In the genomic region with DNA sequence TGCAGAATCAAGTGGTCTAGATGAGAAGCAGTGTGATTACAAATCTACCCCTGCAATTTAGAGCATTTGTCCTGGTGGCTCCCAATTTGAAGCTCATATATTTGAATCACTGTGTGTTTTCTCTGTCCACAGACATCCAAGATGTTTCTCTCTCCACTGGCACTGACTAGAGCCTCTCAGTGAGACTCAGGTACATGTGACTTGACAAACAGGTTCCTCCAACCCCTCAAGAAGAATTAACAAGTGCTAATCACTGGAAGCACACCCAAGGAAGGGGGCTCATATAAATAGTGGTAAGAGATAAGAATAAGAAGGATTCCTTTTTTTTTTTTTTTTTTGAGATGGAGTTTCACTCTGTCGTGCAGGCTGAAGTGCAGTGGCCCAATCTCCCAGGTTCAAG, we compare ENCODE assay signal across 30 cellular contexts. TPM values are rescaled to one million over a fixed set of nuclear protein-coding genes. Genes with fewer than 3 reads are reported as not detected.
"Had no signal": no experiment of that assay in that cellular context is flagged by ENCODE, and none has a peak within 500 bp of the region (broad histone marks: within the 10 kb centered on the region; RNA-seq: fewer than 3 reads in every experiment).

No MANE protein-coding gene starts in this region.

- H3K4me1 ChIP-seq: esophagus muscularis mucosa, heart right ventricle, psoas muscle, sigmoid colon, thyroid gland, upper lobe of left lung had no signal

- ATAC-seq: activated CD8-positive, alpha-beta memory T cell treated with anti-CD3 and anti-CD28 coated beads, Interleukin-2, amount 10 ng/mL, durations not matched to agents 7 days and 5 days; activated CD8-positive, alpha-beta T cell treated with anti-CD3 and anti-CD28 coated beads for 36 hours; heart right ventricle; left cardiac atrium; naive thymus-derived CD4-positive, alpha-beta T cell; psoas muscle; stimulated activated memory B cell treated with anti-CD40 and anti-IgM and Interleukin-4, amounts not matched to agents 10 μg/mL and 1 μg/mL and 100 μg/mL, for 72 hours; stimulated activated naive CD8-positive, alpha-beta T cell treated with anti-CD3 and anti-CD28 coated beads, Interleukin-15, amount 100 ng/mL, for 72 hours; T-helper 17 cell had no signal

- H3K9me3 ChIP-seq: esophagus muscularis mucosa, heart right ventricle, ovary, psoas muscle, sigmoid colon, thyroid gland, upper lobe of left lung had no signal

- H3K36me3 ChIP-seq: esophagus muscularis mucosa, heart right ventricle, ovary, sigmoid colon, thyroid gland, upper lobe of left lung had no signal

- H3K27ac ChIP-seq: esophagus muscularis mucosa, heart right ventricle, ovary, psoas muscle, sigmoid colon, thyroid gland, upper lobe of left lung had no signal

- H3K27me3 ChIP-seq: ovary, sigmoid colon, thyroid gland, upper lobe of left lung had no signal

- DNase-seq: activated CD4-positive, alpha-beta T cell treated with anti-CD3 and anti-CD28 coated beads for 1 hour; activated CD4-positive, alpha-beta T cell treated with anti-CD3 and anti-CD28 coated beads, Interleukin-2, amount 10 ng/mL, durations not matched to agents 7 days and 5 days; activated CD8-positive, alpha-beta memory T cell treated with anti-CD3 and anti-CD28 coated beads, Interleukin-2, amount 10 ng/mL, durations not matched to agents 7 days and 5 days; activated CD8-positive, alpha-beta T cell treated with anti-CD3 and anti-CD28 coated beads for 36 hours; activated naive CD8-positive, alpha-beta T cell treated with anti-CD3 and anti-CD28 coated beads, Interleukin-2, amount 10 ng/mL, durations not matched to agents 7 days and 5 days; activated T-cell treated with anti-CD3 and anti-CD28 coated beads, Interleukin-2, amount 50 U/mL, for 48 hours; caudate nucleus; foreskin melanocyte; heart right ventricle; left cardiac atrium; midbrain; naive thymus-derived CD4-positive, alpha-beta T cell; ovary; psoas muscle; sigmoid colon; small intestine; stimulated activated CD4-positive, alpha-beta T cell treated with anti-CD3 and anti-CD28 coated beads, Interleukin-1b, Interleukin-23, amount 100 ng/mL, for 48 hours; stimulated activated CD4-positive, alpha-beta T cell treated with anti-CD3 and anti-CD28 coated beads, Interleukin-4, amount 100 ng/mL, for 4 hours; stimulated activated CD8-positive, alpha-beta memory T cell treated with anti-CD3 and anti-CD28 coated beads, Interleukin-4, amount 100 ng/mL, for 48 hours; stimulated activated naive CD8-positive, alpha-beta T cell treated with anti-CD3 and anti-CD28 coated beads, Interleukin-15, amount 100 ng/mL, for 72 hours; substantia nigra; T-helper 17 cell; T1000; thyroid gland; upper lobe of left lung had no signal

- H3K4me3 ChIP-seq: esophagus muscularis mucosa, heart right ventricle, ovary, psoas muscle, sigmoid colon, thyroid gland, upper lobe of left lung had no signal

RNA-seq across cellular contexts. Expression of a gene that starts 20.5 kb away (rescaled TPM):
- total RNA-seq: activated CD4-positive, alpha-beta T cell treated with anti-CD3 and anti-CD28 coated beads, Interleukin-2, amount 10 ng/mL, durations not matched to agents 7 days and 5 days; activated CD8-positive, alpha-beta memory T cell treated with anti-CD3 and anti-CD28 coated beads, Interleukin-2, amount 10 ng/mL, durations not matched to agents 7 days and 5 days; activated CD8-positive, alpha-beta T cell treated with anti-CD3 and anti-CD28 coated beads for 36 hours; activated naive CD8-positive, alpha-beta T cell treated with anti-CD3 and anti-CD28 coated beads, Interleukin-2, amount 10 ng/mL, durations not matched to agents 7 days and 5 days; activated T-helper 2 cell treated with anti-CD3 and anti-CD28 coated beads, Interferon-gamma antibody, Interleukin-2, Interleukin-4, amounts not matched to agents 10 μg/mL and 5 μg/mL and 100 μg/mL, durations not matched to agents 14 hours and 24 hours and 36 hours; esophagus muscularis mucosa; glomerular endothelial cell; heart right ventricle; left cardiac atrium; liver; naive thymus-derived CD4-positive, alpha-beta T cell; ovary; psoas muscle; sigmoid colon; T-helper 17 cell; thyroid gland; upper lobe of left lung had no signal

RNA-seq across cellular contexts. Expression of a gene that starts 34.4 kb away (rescaled TPM):
- total RNA-seq: activated CD4-positive, alpha-beta T cell treated with anti-CD3 and anti-CD28 coated beads, Interleukin-2, amount 10 ng/mL, durations not matched to agents 7 days and 5 days; activated CD8-positive, alpha-beta memory T cell treated with anti-CD3 and anti-CD28 coated beads, Interleukin-2, amount 10 ng/mL, durations not matched to agents 7 days and 5 days; activated CD8-positive, alpha-beta T cell treated with anti-CD3 and anti-CD28 coated beads for 36 hours; activated naive CD8-positive, alpha-beta T cell treated with anti-CD3 and anti-CD28 coated beads, Interleukin-2, amount 10 ng/mL, durations not matched to agents 7 days and 5 days; activated T-helper 2 cell treated with anti-CD3 and anti-CD28 coated beads, Interferon-gamma antibody, Interleukin-2, Interleukin-4, amounts not matched to agents 10 μg/mL and 5 μg/mL and 100 μg/mL, durations not matched to agents 14 hours and 24 hours and 36 hours; esophagus muscularis mucosa; glomerular endothelial cell; heart right ventricle; left cardiac atrium; liver; naive thymus-derived CD4-positive, alpha-beta T cell; ovary; psoas muscle; sigmoid colon; T-helper 17 cell; thyroid gland; upper lobe of left lung had no signal

RNA-seq across cellular contexts. Expression of a gene that starts 39.4 kb away (rescaled TPM):
- total RNA-seq: activated CD4-positive, alpha-beta T cell treated with anti-CD3 and anti-CD28 coated beads, Interleukin-2, amount 10 ng/mL, durations not matched to agents 7 days and 5 days; activated CD8-positive, alpha-beta memory T cell treated with anti-CD3 and anti-CD28 coated beads, Interleukin-2, amount 10 ng/mL, durations not matched to agents 7 days and 5 days; activated CD8-positive, alpha-beta T cell treated with anti-CD3 and anti-CD28 coated beads for 36 hours; activated naive CD8-positive, alpha-beta T cell treated with anti-CD3 and anti-CD28 coated beads, Interleukin-2, amount 10 ng/mL, durations not matched to agents 7 days and 5 days; activated T-helper 2 cell treated with anti-CD3 and anti-CD28 coated beads, Interferon-gamma antibody, Interleukin-2, Interleukin-4, amounts not matched to agents 10 μg/mL and 5 μg/mL and 100 μg/mL, durations not matched to agents 14 hours and 24 hours and 36 hours; esophagus muscularis mucosa; glomerular endothelial cell; heart right ventricle; left cardiac atrium; liver; naive thymus-derived CD4-positive, alpha-beta T cell; ovary; psoas muscle; sigmoid colon; T-helper 17 cell; thyroid gland; upper lobe of left lung had no signal

RNA-seq across cellular contexts. Expression of a gene that starts 59.4 kb away (rescaled TPM):
- total RNA-seq: activated CD8-positive, alpha-beta memory T cell treated with anti-CD3 and anti-CD28 coated beads, Interleukin-2, amount 10 ng/mL, durations not matched to agents 7 days and 5 days; activated CD8-positive, alpha-beta T cell treated with anti-CD3 and anti-CD28 coated beads for 36 hours; esophagus muscularis mucosa; glomerular endothelial cell; left cardiac atrium; liver; ovary; psoas muscle; sigmoid colon; thyroid gland; upper lobe of left lung had no signal
